Comparison of ENCODE assay signal across 17 cellular contexts in genomic region chr3:9251055-9251786, GRCh38. TPM values are rescaled to one million over a fixed set of nuclear protein-coding genes. Genes with fewer than 3 reads are reported as not detected.
DNase-seq lines count a peak whose midpoint lies in the region; ATAC-seq and TF ChIP-seq lines count a peak whose summit lies in the region.
"Had no signal": no experiment of that assay in that cellular context is flagged by ENCODE, and none has a peak within 500 bp of the region (broad histone marks: within the 10 kb centered on the region; RNA-seq: fewer than 3 reads in every experiment).

No MANE protein-coding gene starts in this region.

- no peaks in the 10 kb centered on the region for H3K9me3 Mint-ChIP-seq in HFFc6

- peaks cover 32% of the 10 kb centered on the region for H3K27me3 Mint-ChIP-seq in HFFc6 (ENCODE audit: insufficient read depth)

- H3K27ac Mint-ChIP-seq in HFFc6, result no peak overlapping the region

- no peak overlapping the region for H3K4me3 Mint-ChIP-seq in HFFc6

- DNase-seq in HFFc6, result no peak
- DNase-seq in astrocyte of the hippocampus (ENCODE audit: low read depth, low spot score), result peak; percentile 29
- peak; percentile 73 for DNase-seq in Right ventricle myocardium superior
- DNase-seq in retinal pigment epithelial cell (ENCODE audit: low read depth), result no peak
- no peak for DNase-seq in activated T-cell treated with anti-CD3 and anti-CD28 coated beads, Interleukin-2, amount 50 U/mL, for 48 hours
- DNase-seq in HCEC 1CT, result no peak
- no peak for DNase-seq in stimulated activated CD4-positive, alpha-beta T cell treated with anti-CD3 and anti-CD28 coated beads, Interleukin-15, amount 100 ng/mL, for 24 hours
- DNase-seq: activated CD4-positive, alpha-beta T cell treated with anti-CD3 and anti-CD28 coated beads, Interleukin-2, amount 50 U/mL, for 4 hours; activated T-cell treated with anti-CD3 and anti-CD28 coated beads, Interleukin-2, amount 50 U/mL, for 1 hour; cortex of kidney; glutamatergic neuron; mesenchymal stem cell; NCI-H2081; NCI-H524; testis had no signal

- TF ChIP-seq CTCF in HFFc6 (IDR thresholded peaks at IDR 0.05) (peak; percentile 66), retinal pigment epithelial cell (conservative IDR thresholded peaks at IDR 0.05; ENCODE audit: low read depth, low read length) (peak; percentile 38)

- ATAC-seq in Right ventricle myocardium superior (ENCODE audit: poor library complexity) (peak; percentile 82), HG02642 (IDR thresholded peaks at IDR 0.05; ENCODE audit: poor library complexity, unreplicated experiment) (no peak)

- H3K4me1 Mint-ChIP-seq in HFFc6 (ENCODE audit: low read depth), result peaks cover 36% of the 10 kb centered on the region

- H3K36me3 Mint-ChIP-seq in HFFc6 (ENCODE audit: low read depth), result no peaks in the 10 kb centered on the region

- H3K4me3 ChIP-seq in retinal pigment epithelial cell (ENCODE audit: low read length), result no peak overlapping the region
- H3K4me3 ChIP-seq: HAP-1, testis had no signal

- intact Hi-C loops in Right ventricle myocardium superior (cut with DNase I), result no loop called here

RNA-seq across cellular contexts. Expression of gene SRGAP3, which starts 1.8 kb away (rescaled TPM):
- under 1 TPM; 0.23 to 0.92 (median 0.77) TPM for total RNA-seq in HFFc6 (2021; fragmentation: NEBNext Ultra II Directional; extraction: Animal tissue kit (Norgen Biotek cat#: 25700))
- total RNA-seq in Right ventricle myocardium superior, result 5.1 TPM

Comparison
In these comparisons a context has a peak if more than half of its experiments do, and no peak if none do; other contexts are left out.
1. DNase-seq: peak in astrocyte of the hippocampus (single experiment) and Right ventricle myocardium superior (single experiment); none in HFFc6 (single experiment), retinal pigment epithelial cell (single experiment), activated T-cell treated with anti-CD3 and anti-CD28 coated beads, Interleukin-2, amount 50 U/mL, for 48 hours (0 of 2), HCEC 1CT (single experiment) and stimulated activated CD4-positive, alpha-beta T cell treated with anti-CD3 and anti-CD28 coated beads, Interleukin-15, amount 100 ng/mL, for 24 hours (single experiment).